14 cellular contexts compared by ENCODE assay signal in the genomic region with DNA sequence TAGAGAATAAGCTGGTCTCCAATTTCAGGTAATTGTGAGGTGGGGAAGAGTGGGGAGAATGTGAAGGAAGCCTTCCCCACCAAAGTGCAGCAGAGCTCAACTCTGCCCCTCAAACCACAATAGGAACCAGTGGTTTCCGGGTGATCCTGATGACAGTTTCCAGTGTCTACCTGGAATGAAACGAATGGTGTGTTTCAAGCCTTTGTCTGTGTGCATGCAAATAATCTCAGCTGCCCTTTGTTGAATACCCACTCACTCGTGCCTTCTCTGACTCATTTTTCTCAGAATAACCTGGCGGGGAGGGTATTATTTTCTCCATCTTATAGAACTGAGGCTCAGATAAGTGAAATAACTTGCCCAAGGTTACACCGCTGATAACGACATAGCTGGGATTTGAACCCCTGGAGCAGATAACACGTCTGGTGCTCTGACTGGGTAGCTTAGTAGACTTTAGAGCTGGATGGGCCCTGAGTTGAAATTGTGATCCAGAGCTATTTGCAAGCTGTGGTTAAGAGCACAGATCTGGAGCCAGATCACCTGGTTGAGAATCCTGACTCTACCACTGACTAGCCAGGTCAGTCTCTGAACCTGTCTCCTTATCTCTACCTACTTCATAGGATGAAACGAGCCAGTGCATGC.
DNase-seq lines count a peak whose midpoint lies in the region; ATAC-seq and TF ChIP-seq lines count a peak whose summit lies in the region.
"Had no signal": no experiment of that assay in that cellular context is flagged by ENCODE, and none has a peak within 500 bp of the region (broad histone marks: within the 10 kb centered on the region; RNA-seq: fewer than 3 reads in every experiment).

No MANE protein-coding gene starts in this region.

- no peak for TF ChIP-seq CTCF in WERI-Rb-1 (IDR thresholded peaks at IDR 0.05; ENCODE audit: low read depth, low read length)

- no peaks in the 10 kb centered on the region for H3K27me3 ChIP-seq in WERI-Rb-1 (ENCODE audit: insufficient read depth, low read depth, severe bottlenecking)
- H3K27me3 ChIP-seq in iPS-20b (ENCODE audit: insufficient read depth, low read length), result no peaks in the 10 kb centered on the region

- H3K4me3 ChIP-seq in WERI-Rb-1 (ENCODE audit: low read depth, low read length) (peak overlapping the region; percentile 4), iPS-20b (ENCODE audit: low read length) (no peak overlapping the region)
- H3K4me3 ChIP-seq: dorsolateral prefrontal cortex had no signal

- peaks cover 5% of the 10 kb centered on the region for H3K9me3 ChIP-seq in WERI-Rb-1 (ENCODE audit: severe bottlenecking)
- no peaks in the 10 kb centered on the region for H3K9me3 ChIP-seq in iPS-20b (ENCODE audit: insufficient read depth, low read depth, low read length)

- 0 out of 2 replicates have a peak overlapping the region, but pooled peaks have one; percentile 13 for H3K9ac ChIP-seq in iPS-20b (ENCODE audit: low read depth, low read length)

- ATAC-seq in GM21786 (IDR thresholded peaks at IDR 0.05; ENCODE audit: unreplicated experiment), result no peak
- ATAC-seq: foreskin keratinocyte had no signal

- DNase-seq in stimulated activated CD4-positive, alpha-beta T cell treated with anti-CD3 and anti-CD28 coated beads, Interleukin-15, amount 100 ng/mL, for 24 hours, result peak; percentile 12
- no peak for DNase-seq in stimulated activated CD4-positive, alpha-beta T cell treated with anti-CD3 and anti-CD28 coated beads, Interleukin-4, amount 100 ng/mL, for 4 hours
- DNase-seq in WERI-Rb-1, result peak; percentile 16
- DNase-seq in superior temporal gyrus (ENCODE audit: extremely low spot score), result no peak
- DNase-seq in CD1c-positive myeloid dendritic cell (ENCODE audit: extremely low spot score), result no peak
- no peak for DNase-seq in hepatic stellate cell (ENCODE audit: low spot score)
- DNase-seq: C1 segment of cervical spinal cord; dorsolateral prefrontal cortex; foreskin keratinocyte; NCI-H1417 treated with DMSO at 0.1 percent for 48 hours; stimulated activated CD4-positive, alpha-beta T cell treated with anti-CD3 and anti-CD28 coated beads, Interleukin-4, amount 100 ng/mL, for 24 hours; stimulated activated naive CD4-positive, alpha-beta T cell treated with Interleukin-2 at 50 U/mL for 16 hours had no signal

- H3K4me1 ChIP-seq in iPS-20b (ENCODE audit: insufficient read depth, low read length), result peaks cover 10% of the 10 kb centered on the region
- H3K4me1 ChIP-seq: foreskin keratinocyte had no signal

- H3K36me3 ChIP-seq in WERI-Rb-1, result peaks cover 3% of the 10 kb centered on the region
- no peaks in the 10 kb centered on the region for H3K36me3 ChIP-seq in iPS-20b (ENCODE audit: insufficient read depth, low read depth, low read length)

- H3K27ac ChIP-seq in WERI-Rb-1 (peak overlapping the region; percentile 98), iPS-20b (ENCODE audit: low read length) (no peak overlapping the region)
- H3K27ac ChIP-seq: dorsolateral prefrontal cortex, foreskin keratinocyte had no signal

Comparison
In these comparisons a context has a peak if more than half of its experiments do, and no peak if none do; other contexts are left out.
1. DNase-seq: peak in stimulated activated CD4-positive, alpha-beta T cell treated with anti-CD3 and anti-CD28 coated beads, Interleukin-15, amount 100 ng/mL, for 24 hours (single experiment) and WERI-Rb-1 (single experiment); none in stimulated activated CD4-positive, alpha-beta T cell treated with anti-CD3 and anti-CD28 coated beads, Interleukin-4, amount 100 ng/mL, for 4 hours (0 of 2), superior temporal gyrus (single experiment), CD1c-positive myeloid dendritic cell (single experiment) and hepatic stellate cell (single experiment).